Comparison of ENCODE assay signal across 20 cellular contexts in genomic region chr4:74152841-74153240, GRCh38. TPM values are rescaled to one million over a fixed set of nuclear protein-coding genes. Genes with fewer than 3 reads are reported as not detected.
"Had no signal": no experiment of that assay in that cellular context is flagged by ENCODE, and none has a peak within 500 bp of the region (broad histone marks: within the 10 kb centered on the region; RNA-seq: fewer than 3 reads in every experiment).

No MANE protein-coding gene starts in this region.

- H3K4me3 ChIP-seq: breast epithelium, left ventricle myocardium inferior, lung, ovary, right lobe of liver, skin epidermis, upper lobe of right lung had no signal

- H3K9me3 ChIP-seq: breast epithelium, left ventricle myocardium inferior, neutrophil, ovary, right lobe of liver, upper lobe of right lung had no signal

- DNase-seq: activated CD4-positive, alpha-beta T cell treated with anti-CD3 and anti-CD28 coated beads for 4 hours; activated CD4-positive, alpha-beta T cell treated with anti-CD3 and anti-CD28 coated beads, Interleukin-2, amount 50 U/mL, for 4 hours; activated effector memory CD4-positive, alpha-beta T cell treated with anti-CD3 and anti-CD28 coated beads, Interleukin-2, amount 50 U/mL, for 16 hours; activated naive CD4-positive, alpha-beta T cell treated with anti-CD3 and anti-CD28 coated beads for 36 hours; activated naive CD8-positive, alpha-beta T cell treated with anti-CD3 and anti-CD28 coated beads for 36 hours; activated T-cell treated with anti-CD3 and anti-CD28 coated beads for 4 hours; amniotic stem cell; central memory CD4-positive, alpha-beta T cell; left ventricle myocardium inferior; ovary; right lobe of liver; stimulated activated CD4-positive, alpha-beta T cell treated with anti-CD3 and anti-CD28 coated beads, Interleukin-12 subunit alpha, Interleukin-12 subunit beta, amount 100 ng/mL, for 4 hours; stimulated activated CD4-positive, alpha-beta T cell treated with anti-CD3 and anti-CD28 coated beads, Interleukin-4, amount 100 ng/mL, for 24 hours; upper lobe of right lung had no signal

- H3K4me1 ChIP-seq: breast epithelium had no signal

- H3K27me3 ChIP-seq: breast epithelium, neutrophil, ovary, right lobe of liver, upper lobe of right lung had no signal

- H3K36me3 ChIP-seq: breast epithelium, left ventricle myocardium inferior, neutrophil, ovary, right lobe of liver, upper lobe of right lung had no signal

- H3K27ac ChIP-seq: breast epithelium, left ventricle myocardium inferior, neutrophil, ovary, right lobe of liver, skin epidermis, upper lobe of right lung, VCaP had no signal

RNA-seq across cellular contexts. Expression of gene CXCL2, which starts 53.8 kb away (rescaled TPM):
- total RNA-seq: activated naive CD4-positive, alpha-beta T cell treated with anti-CD3 and anti-CD28 coated beads for 36 hours; activated naive CD8-positive, alpha-beta T cell treated with anti-CD3 and anti-CD28 coated beads for 36 hours; T-helper 1 cell treated with Interleukin-12 subunit alpha and Interleukin-12 subunit beta and Interleukin-4 antibody, amounts not matched to agents 30 ng/mL and 1 ng/mL, for 36 hours had no signal
